9 cellular contexts compared by ENCODE assay signal in the genomic region with DNA sequence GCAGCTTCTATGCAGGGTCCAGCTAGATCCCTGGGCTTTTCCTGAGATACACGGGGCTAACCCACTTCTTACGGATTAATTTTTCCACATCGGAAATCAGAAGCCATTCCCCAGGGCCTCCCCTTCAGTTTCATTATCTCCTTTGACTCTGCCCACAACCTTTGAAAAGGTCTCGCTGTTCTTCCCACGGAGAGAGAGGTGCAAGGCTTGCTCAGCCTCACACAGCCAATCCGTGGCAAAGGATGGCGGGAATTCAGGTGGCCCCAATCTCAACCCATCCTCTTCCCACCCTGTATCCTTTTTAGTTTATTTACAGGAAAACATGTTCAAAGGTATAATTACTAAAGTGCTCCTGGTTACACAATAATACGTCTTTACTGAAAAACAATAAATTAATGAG. TPM values are rescaled to one million over a fixed set of nuclear protein-coding genes. Genes with fewer than 3 reads are reported as not detected.
DNase-seq lines count a peak whose midpoint lies in the region; ATAC-seq and TF ChIP-seq lines count a peak whose summit lies in the region.
"Had no signal": no experiment of that assay in that cellular context is flagged by ENCODE, and none has a peak within 500 bp of the region (broad histone marks: within the 10 kb centered on the region; RNA-seq: fewer than 3 reads in every experiment).

No MANE protein-coding gene starts in this region.

- H3K4me1 ChIP-seq in ACC112 (ENCODE audit: control insufficient read depth, insufficient read depth, low read length, unreplicated experiment) (peaks cover 23% of the 10 kb centered on the region), muscle layer of duodenum (ENCODE audit: control insufficient read depth in 1 of 2, insufficient read depth in 2 of 2, low read length in 2 of 2) (peaks cover 20 to 26% of the 10 kb centered on the region in 2 donors)

- H3K9me3 Mint-ChIP-seq in HFFc6, result no peaks in the 10 kb centered on the region

- TF ChIP-seq CTCF in HFFc6 (IDR thresholded peaks at IDR 0.05), result no peak

- H3K9me3 ChIP-seq in muscle layer of duodenum (ENCODE audit: control insufficient read depth in 1 of 2, low read length in 2 of 2), result no peaks in the 10 kb centered on the region

- no peak for ATAC-seq in HG03097 (IDR thresholded peaks at IDR 0.05; ENCODE audit: low FRiP score, unreplicated experiment)
- ATAC-seq in GM18870 (IDR thresholded peaks at IDR 0.05; ENCODE audit: unreplicated experiment), result no peak

- no peaks in the 10 kb centered on the region; the same call in 1 of the 2 replicates for H3K36me3 Mint-ChIP-seq in HFFc6 (ENCODE audit: low read depth)

- H3K79me2 ChIP-seq in ACC112 (ENCODE audit: control insufficient read depth, insufficient read depth, low read length, unreplicated experiment), result peaks cover 41% of the 10 kb centered on the region

- no peak for DNase-seq in HFFc6
- DNase-seq in cerebellum (ENCODE audit: low spot score), result peak; percentile 35
- DNase-seq in NCI-H345 (lab: John Stamatoyannopoulos, UW), result no peak
- DNase-seq in NOMO-1 treated with dmso at 0.1 percent for 144 hours (lab: John Stamatoyannopoulos, UW; ENCODE audit: unreplicated experiment), result no peak
- DNase-seq: foreskin melanocyte had no signal

- no peak overlapping the region for H2AFZ ChIP-seq in ACC112 (ENCODE audit: low read length, unreplicated experiment)

- H3K36me3 ChIP-seq in ACC112 (ENCODE audit: insufficient read depth, low read length), result no peaks in the 10 kb centered on the region
- no peaks in the 10 kb centered on the region for H3K36me3 ChIP-seq in muscle layer of duodenum (ENCODE audit: control insufficient read depth in 1 of 2, insufficient read depth in 2 of 2, low read length in 2 of 2)

- H3K4me3 Mint-ChIP-seq in HFFc6, result peak overlapping the region; percentile 85

- no peak overlapping the region for H3K27ac Mint-ChIP-seq in HFFc6

- H3K4me1 Mint-ChIP-seq in HFFc6 (ENCODE audit: low read depth), result peaks cover 32% of the 10 kb centered on the region

- peaks cover 12% of the 10 kb centered on the region for H3K27me3 Mint-ChIP-seq in HFFc6 (ENCODE audit: insufficient read depth)

- H3K27ac ChIP-seq in ACC112 (ENCODE audit: low read depth, low read length), result no peak overlapping the region
- H3K27ac ChIP-seq in muscle layer of duodenum (ENCODE audit: low read length), result peak overlapping the region; percentile 52

- no peaks in the 10 kb centered on the region for H3K27me3 ChIP-seq in ACC112 (ENCODE audit: insufficient read depth, low read length)
- no peaks in the 10 kb centered on the region for H3K27me3 ChIP-seq in muscle layer of duodenum (ENCODE audit: low read depth, low read length)

- H3K4me3 ChIP-seq in ACC112 (ENCODE audit: low read depth, low read length) (peak overlapping the region; percentile 78; the same call in 1 of the 2 replicates), muscle layer of duodenum (ENCODE audit: low read depth in 1 of 2, low read length in 2 of 2) (peak overlapping the region; percentile 57 to 69)

RNA-seq across cellular contexts. Expression of gene MAPKAPK2, which starts 0.7 kb away (rescaled TPM):
- total RNA-seq in HFFc6 (2021; fragmentation: NEBNext Ultra II Directional; extraction: Animal tissue kit (Norgen Biotek cat#: 25700)), result 10 to 100 TPM; 80.0 to 89.1 (median 86.0) TPM
- 14.6 TPM for total RNA-seq in cerebellum

RNA-seq across cellular contexts. Expression of gene DYRK3, which starts 48.7 kb away (rescaled TPM):
- total RNA-seq in HFFc6 (2021; fragmentation: NEBNext Ultra II Directional; extraction: Animal tissue kit (Norgen Biotek cat#: 25700)), result 10 to 100 TPM; 24.2 to 27.4 (median 26.9) TPM
- total RNA-seq in cerebellum, result 24.5 TPM
